In the genomic region with DNA sequence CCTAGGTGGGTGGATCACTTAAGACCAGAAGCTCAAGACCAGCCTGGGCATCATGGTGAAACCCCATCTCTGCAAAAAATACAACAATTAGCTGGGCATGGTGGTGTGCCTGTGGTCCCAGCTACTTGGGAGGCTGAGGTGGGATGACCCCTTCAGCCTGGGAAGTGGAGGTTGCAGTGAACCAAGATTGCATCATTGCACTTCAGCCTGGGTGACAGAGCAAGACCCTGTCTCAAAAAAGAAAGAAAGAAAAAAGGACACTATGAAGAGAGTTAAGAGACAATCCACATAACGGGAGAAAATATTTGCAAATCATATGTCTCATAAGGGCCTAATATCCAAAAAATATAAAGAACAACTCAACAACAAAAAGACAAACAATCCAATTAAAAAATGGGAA, we compare ENCODE assay signal across 16 cellular contexts. TPM values are rescaled to one million over a fixed set of nuclear protein-coding genes. Genes with fewer than 3 reads are reported as not detected.
DNase-seq lines count a peak whose midpoint lies in the region; ATAC-seq, FAIRE-seq and TF ChIP-seq lines count a peak whose summit lies in the region.
"Had no signal": no experiment of that assay in that cellular context is flagged by ENCODE, and none has a peak within 500 bp of the region (broad histone marks: within the 10 kb centered on the region; RNA-seq: fewer than 3 reads in every experiment).

No MANE protein-coding gene starts in this region.

- H3K4me1 Mint-ChIP-seq in activated T-helper 2 cell treated with anti-CD3 and anti-CD28 coated beads, Interferon-gamma antibody, Interleukin-2, Interleukin-4, amounts not matched to agents 10 μg/mL and 5 μg/mL and 100 μg/mL, durations not matched to agents 14 hours and 24 hours and 36 hours (ENCODE audit: low read depth), result no peaks in the 10 kb centered on the region

- H3K36me3 Mint-ChIP-seq in activated T-helper 2 cell treated with anti-CD3 and anti-CD28 coated beads, Interferon-gamma antibody, Interleukin-2, Interleukin-4, amounts not matched to agents 10 μg/mL and 5 μg/mL and 100 μg/mL, durations not matched to agents 14 hours and 24 hours and 36 hours (ENCODE audit: low read depth), result no peaks in the 10 kb centered on the region
- H3K36me3 Mint-ChIP-seq: CD4-positive, alpha-beta memory T cell had no signal

- POLR2A ChIA-PET in HepG2 (lab: Yijun Ruan, JAX) (no interaction called here), K562 (lab: Yijun Ruan, JAX) (interaction anchor here (0.8 kb wide), 1 partner anchor 10 kb away, joined by 5 read pairs; no protein-coding TSS in a partner anchor)

- H3K36me3 ChIP-seq in HepG2 (replicated peaks in 1 of 2; ENCODE audit: control insufficient read depth in 1 of 2, insufficient read depth in 2 of 2, low read length in 2 of 2) (no peaks in the 10 kb centered on the region), right lobe of liver (no peaks in the 10 kb centered on the region), K562 (ENCODE audit: control insufficient read depth, insufficient read depth, low read length) (no peaks in the 10 kb centered on the region), sigmoid colon (no peaks in the 10 kb centered on the region)

- no peak for TF ChIP-seq CTCF in HepG2 (CRISPR knock-in tag; IDR thresholded peaks at IDR 0.05)
- no peak for TF ChIP-seq CTCF in right lobe of liver (IDR thresholded peaks at IDR 0.05)
- TF ChIP-seq CTCF in K562 (IDR thresholded peaks at IDR 0.05 in 2 of 3, conservative IDR thresholded peaks at IDR 0.05 in 1 of 3; ENCODE audit: insufficient read depth in 2 of 3, low read depth in 1 of 3, low read length in 3 of 3), result no peak
- no peak for TF ChIP-seq CTCF in sigmoid colon (IDR thresholded peaks at IDR 0.05)
- no peak for TF ChIP-seq CTCF in GM10266 (IDR thresholded peaks at IDR 0.05; ENCODE audit: control insufficient read depth, insufficient read depth, low read depth, missing control alignments)

- H3K9ac ChIP-seq in HepG2 (ENCODE audit: insufficient read depth, low read depth, low read length) (no peak overlapping the region), K562 (ENCODE audit: insufficient read depth in 1 of 2, low read depth in 2 of 2, low read length in 2 of 2) (no peak overlapping the region)

- DNase-seq in HepG2 (ENCODE audit: low spot score) (no peak), right lobe of liver (no peak), K562 (ENCODE audit: extremely low read depth in 1 of 4, low spot score in 3 of 4) (no peak), sigmoid colon (peak; percentile 22), GM10266 (ENCODE audit: extremely low spot score) (no peak)
- DNase-seq in activated T-helper 2 cell treated with anti-CD3 and anti-CD28 coated beads, Interferon-gamma antibody, Interleukin-2, Interleukin-4, amounts not matched to agents 10 μg/mL and 5 μg/mL and 100 μg/mL, durations not matched to agents 14 hours and 24 hours and 36 hours (ENCODE audit: low spot score), result no peak
- DNase-seq: ACHN; AML-193; CD4-positive, alpha-beta memory T cell; DMS153; DMS79; GDM1; GOT3; H9 had no signal

- H3K27ac ChIP-seq in HepG2 (ENCODE audit: extremely low read length, insufficient read depth, low read length) (no peak overlapping the region), right lobe of liver (no peak overlapping the region), K562 (ENCODE audit: extremely low read depth, low read depth, low read length) (no peak overlapping the region), sigmoid colon (no peak overlapping the region)
- H3K27ac ChIP-seq: C4-2B had no signal

- in situ Hi-C loops in HepG2 (cut with HindIII; ENCODE audit: extremely low pct_ligation_motif_present, low pct_unique_long_range_greater_than_20kb) (no loop called here), K562 (cut with MboI) (no loop called here)

- H3K4me3 ChIP-seq in HepG2 (replicated peaks in 1 of 3; ENCODE audit: insufficient read depth in 1 of 3, low read depth in 2 of 3, low read length in 3 of 3), result no peak overlapping the region
- H3K4me3 ChIP-seq in right lobe of liver, result no peak overlapping the region
- H3K4me3 ChIP-seq in K562, result no peak overlapping the region
- no peak overlapping the region for H3K4me3 ChIP-seq in sigmoid colon

- H3K4me1 ChIP-seq in HepG2 (ENCODE audit: insufficient read depth, low read length) (peaks cover 28% of the 10 kb centered on the region), right lobe of liver (peaks cover 0 to 5% (median 0%) of the 10 kb centered on the region in 4 donors), K562 (replicated peaks in 1 of 2; ENCODE audit: control insufficient read depth in 2 of 2, insufficient read depth in 2 of 2, low read length in 2 of 2) (no peaks in the 10 kb centered on the region), sigmoid colon (no peaks in the 10 kb centered on the region)

- H4K20me1 ChIP-seq in HepG2 (ENCODE audit: insufficient read depth, low read length) (no peaks in the 10 kb centered on the region), K562 (replicated peaks; ENCODE audit: control insufficient read depth, insufficient read depth, low read length) (no peaks in the 10 kb centered on the region)

- CTCF ChIA-PET in HepG2 (lab: Yijun Ruan, JAX; ENCODE audit: low intra/inter-chr PET ratio, low total read pairs) (no interaction called here), K562 (lab: Yijun Ruan, JAX; ENCODE audit: low intra/inter-chr PET ratio) (no interaction called here)

- no peaks in the 10 kb centered on the region for H3K9me3 ChIP-seq in HepG2 (ENCODE audit: low read length)
- H3K9me3 ChIP-seq in right lobe of liver, result no peaks in the 10 kb centered on the region
- no peaks in the 10 kb centered on the region for H3K9me3 ChIP-seq in K562 (replicated peaks; ENCODE audit: control insufficient read depth, insufficient read depth, low read depth, low read length)
- H3K9me3 ChIP-seq in sigmoid colon, result no peaks in the 10 kb centered on the region

- no peak overlapping the region for H3K4me3 Mint-ChIP-seq in activated T-helper 2 cell treated with anti-CD3 and anti-CD28 coated beads, Interferon-gamma antibody, Interleukin-2, Interleukin-4, amounts not matched to agents 10 μg/mL and 5 μg/mL and 100 μg/mL, durations not matched to agents 14 hours and 24 hours and 36 hours (ENCODE audit: low read depth)
- H3K4me3 Mint-ChIP-seq: CD4-positive, alpha-beta memory T cell; H9 had no signal

- H3K27me3 ChIP-seq in HepG2 (ENCODE audit: control insufficient read depth in 1 of 2, insufficient read depth in 2 of 2, low read length in 2 of 2), result no peaks in the 10 kb centered on the region
- no peaks in the 10 kb centered on the region for H3K27me3 ChIP-seq in right lobe of liver
- peaks cover 0 to 6% of the 10 kb centered on the region in 2 experiments; a peak in 2 of 5 replicates for H3K27me3 ChIP-seq in K562 (ENCODE audit: control insufficient read depth in 2 of 2, insufficient read depth in 2 of 2, low read length in 2 of 2)
- no peaks in the 10 kb centered on the region for H3K27me3 ChIP-seq in sigmoid colon

- ATAC-seq in HepG2 (no peak), right lobe of liver (no peak), K562 (no peak)

- no peaks in the 10 kb centered on the region for H3K9me1 ChIP-seq in K562 (ENCODE audit: control insufficient read depth, insufficient read depth, low read length)

- no peaks in the 10 kb centered on the region for H3K27me3 Mint-ChIP-seq in activated T-helper 2 cell treated with anti-CD3 and anti-CD28 coated beads, Interferon-gamma antibody, Interleukin-2, Interleukin-4, amounts not matched to agents 10 μg/mL and 5 μg/mL and 100 μg/mL, durations not matched to agents 14 hours and 24 hours and 36 hours (ENCODE audit: low read depth)

- TF ChIP-seq RAD21 in HepG2 (CRISPR knock-in tag; IDR thresholded peaks at IDR 0.05) (no peak), K562 (CRISPR knock-in tag; conservative IDR thresholded peaks at IDR 0.05 in 1 of 2, IDR thresholded peaks at IDR 0.05 in 1 of 2) (no peak)

- FAIRE-seq in HepG2 (lab: Jason Lieb, UNC), result no peak
- no peak for FAIRE-seq in K562 (lab: Jason Lieb, UNC)
- FAIRE-seq: A204.1 had no signal

- no peak overlapping the region for H3K27ac Mint-ChIP-seq in activated T-helper 2 cell treated with anti-CD3 and anti-CD28 coated beads, Interferon-gamma antibody, Interleukin-2, Interleukin-4, amounts not matched to agents 10 μg/mL and 5 μg/mL and 100 μg/mL, durations not matched to agents 14 hours and 24 hours and 36 hours
- H3K27ac Mint-ChIP-seq: CD4-positive, alpha-beta memory T cell; H9 had no signal

- H2AFZ ChIP-seq in HepG2 (ENCODE audit: low read length) (no peak overlapping the region), K562 (ENCODE audit: low read depth, low read length) (no peak overlapping the region)

- BruUV-seq in HepG2 (replicated peaks; lab: Mats Ljungman, UMichigan) (no TSS peak), K562 (replicated peaks; lab: Mats Ljungman, UMichigan) (no TSS peak)

- H3K9me3 Mint-ChIP-seq in activated T-helper 2 cell treated with anti-CD3 and anti-CD28 coated beads, Interferon-gamma antibody, Interleukin-2, Interleukin-4, amounts not matched to agents 10 μg/mL and 5 μg/mL and 100 μg/mL, durations not matched to agents 14 hours and 24 hours and 36 hours, result no peaks in the 10 kb centered on the region
- H3K9me3 Mint-ChIP-seq: CD4-positive, alpha-beta memory T cell; H9 had no signal

- TF ChIP-seq EP300 in HepG2 (IDR thresholded peaks at IDR 0.05; ENCODE audit: low read depth in 2 of 2, low read length in 2 of 2), result no peak
- no peak for TF ChIP-seq EP300 in HepG2 (CRISPR knock-in tag; IDR thresholded peaks at IDR 0.05; ENCODE audit: borderline replicate concordance)
- no peak for TF ChIP-seq EP300 in K562 (IDR thresholded peaks at IDR 0.05; ENCODE audit: low read length)
- TF ChIP-seq EP300 in sigmoid colon (IDR thresholded peaks at IDR 0.05), result no peak

- WGBS in HepG2 (ENCODE audit: low lambda C conversion rate), result 24% methylated on average over 1 of the region's 1 CpG
- WGBS in right lobe of liver (ENCODE audit: insufficient coverage, low coverage, low lambda C conversion rate, missing lambda C conversion rate), result 100% methylated on average over 1 of the region's 1 CpG
- WGBS in K562 (ENCODE audit: insufficient coverage, low coverage, missing lambda C conversion rate), result 11% methylated on average over 1 of the region's 1 CpG
- 52 to 94% methylated on average over 1 of the region's 1 CpG for WGBS in sigmoid colon, 2 donors

- H3K4me2 ChIP-seq in HepG2 (ENCODE audit: low read depth, low read length) (no peak overlapping the region), K562 (ENCODE audit: insufficient read depth, low read length) (no peak overlapping the region)

- TF ChIP-seq POLR2A in HepG2 (IDR thresholded peaks at IDR 0.05; ENCODE audit: insufficient read depth in 1 of 2, low read depth in 2 of 2, low read length in 2 of 2), result no peak
- TF ChIP-seq POLR2A in right lobe of liver (IDR thresholded peaks at IDR 0.05), result no peak
- TF ChIP-seq POLR2A in K562 (conservative IDR thresholded peaks at IDR 0.05), result no peak
- no peak for TF ChIP-seq POLR2A in sigmoid colon (IDR thresholded peaks at IDR 0.05)

- intact Hi-C loops in HepG2 (cut with micrococcal nuclease; ENCODE audit: unreplicated experiment) (no loop called here), right lobe of liver (cut with DNase I) (no loop called here), K562 (cut with micrococcal nuclease) (loop anchor here (10.0 kb wide), 2 partner anchors 419 to 599 kb away; no protein-coding TSS in a partner anchor), sigmoid colon (cut with DNase I) (no loop called here)
- intact Hi-C loops in activated T-helper 2 cell treated with anti-CD3 and anti-CD28 coated beads, Interferon-gamma antibody, Interleukin-2, Interleukin-4, amounts not matched to agents 10 μg/mL and 5 μg/mL and 100 μg/mL, durations not matched to agents 14 hours and 24 hours and 36 hours (cut with micrococcal nuclease), result no loop called here

- no peaks in the 10 kb centered on the region for H3K79me2 ChIP-seq in HepG2 (ENCODE audit: insufficient read depth, low read length)
- H3K79me2 ChIP-seq in K562 (ENCODE audit: control insufficient read depth, insufficient read depth, low read length), result no peaks in the 10 kb centered on the region

RNA-seq across cellular contexts. Expression of gene NDST1, which starts 57.9 kb away (rescaled TPM):
- total RNA-seq in HepG2 (2016; rRNA removed; fragmentation: Illumina TruSeq; extraction: Trizol) (22.1 and 26.2 TPM in 2 replicates), right lobe of liver (10 to 100 TPM; 38.1 to 97.5 (median 76.0) TPM), K562 (2014; rRNA removed) (14.0 and 15.3 TPM in 2 replicates), K562 (2014; rRNA removed; fragmentation: Illumina TruSeq; extraction: Trizol) (7.4 and 8.7 TPM in 2 replicates), K562 (2015; rRNA removed; fragmentation: Illumina TruSeq; extraction: Trizol) (9.9 and 11.5 TPM in 2 replicates), K562 (2021) (43.2 and 47.9 TPM in 2 replicates), sigmoid colon (10 to 100 TPM; 26.5 to 74.8 (median 43.7) TPM)
- total RNA-seq in HepG2 (2016; cell fraction: cytosol; rRNA removed; fragmentation: Illumina TruSeq; extraction: Trizol; ENCODE audit: low read depth), result 6.5 and 8.8 TPM in 2 replicates
- 19.6 and 25.2 TPM in 2 replicates for total RNA-seq in HepG2 (2016; cell fraction: insoluble cytoplasmic fraction; rRNA removed; fragmentation: Illumina TruSeq; extraction: Trizol)
- total RNA-seq in HepG2 (2016; cell fraction: membrane; rRNA removed; fragmentation: Illumina TruSeq; extraction: Trizol), result 16.4 and 18.4 TPM in 2 replicates
- total RNA-seq in HepG2 (2016; cell fraction: nucleus; rRNA removed; fragmentation: Illumina TruSeq; extraction: Trizol), result 25.2 and 29.3 TPM in 2 replicates
- polyA plus RNA-seq in HepG2 (2011; rRNA removed) (23.8 and 35.0 TPM in 2 replicates), K562 (2011; rRNA removed) (9.7 and 17.1 TPM in 2 replicates), K562 (2014; fragmentation: Illumina TruSeq; extraction: Trizol) (18.4 and 19.9 TPM in 2 replicates), K562 (2014; fragmentation: Nextera tagmentation; extraction: Ambion mirVana) (under 1 TPM; 0.38 to 0.39 TPM), K562 (2014; rRNA removed) (12.0 and 14.1 TPM in 2 replicates), sigmoid colon (10 to 100 TPM in 2 of 3 donors, 1 to 10 TPM in 1; 5.4 to 39.4 (median 13.9) TPM)
- 18.9 and 20.3 TPM in 2 replicates for polyA plus RNA-seq in HepG2 (2011; cell fraction: cytosol; rRNA removed)
- 67.6 and 71.1 TPM in 2 replicates for polyA plus RNA-seq in HepG2 (2011; cell fraction: nucleus; rRNA removed)
- 36.0 and 40.8 TPM in 2 replicates for polyA plus RNA-seq in HepG2 (2012)
- 2.7 and 3.1 TPM in 2 replicates for polyA plus RNA-seq in HepG2 (2016; cell fraction: cytosol; fragmentation: Illumina TruSeq; extraction: Trizol; ENCODE audit: low read depth)
- 15.4 and 18.3 TPM in 2 replicates for polyA plus RNA-seq in HepG2 (2016; cell fraction: insoluble cytoplasmic fraction; fragmentation: Illumina TruSeq; extraction: Trizol; ENCODE audit: low read depth)
- 7.8 TPM in 2 replicates for polyA plus RNA-seq in HepG2 (2016; cell fraction: membrane; fragmentation: Illumina TruSeq; extraction: Trizol; ENCODE audit: low read depth)
- polyA plus RNA-seq in HepG2 (2016; cell fraction: nucleus; fragmentation: Illumina TruSeq; extraction: Trizol; ENCODE audit: insufficient read depth, low read depth), result 29.1 and 30.9 TPM in 2 replicates
- polyA minus RNA-seq in HepG2 (2011; rRNA and poly(A)+ RNA removed; ENCODE audit: low replicate concordance), result 12.5 and 73.9 TPM in 2 replicates
- polyA minus RNA-seq in HepG2 (2011; cell fraction: cytosol; rRNA and poly(A)+ RNA removed), result 20.8 and 29.5 TPM in 2 replicates
- 55.1 and 55.2 TPM in 2 replicates for polyA minus RNA-seq in HepG2 (2011; cell fraction: nucleus; rRNA and poly(A)+ RNA removed)
- total RNA-seq in K562 (2011; cell fraction: chromatin; rRNA removed; ENCODE audit: low replicate concordance), result 39.5 and 84.3 TPM in 2 replicates
- total RNA-seq in K562 (2011; cell fraction: nucleolus; rRNA removed), result 40.4 and 42.6 TPM in 2 replicates
- total RNA-seq in K562 (2011; cell fraction: nucleoplasm; rRNA removed), result 43.0 and 46.6 TPM in 2 replicates
- polyA plus RNA-seq in K562 (2011; cell fraction: cytosol; rRNA removed), result 13.1 and 18.3 TPM in 2 replicates
- polyA plus RNA-seq in K562 (2011; cell fraction: nucleus; rRNA removed), result 28.2 and 31.3 TPM in 2 replicates
- 14.9 and 22.7 TPM in 2 replicates for polyA plus RNA-seq in K562 (2012)
- 14.5 and 17.3 TPM in 2 replicates for polyA minus RNA-seq in K562 (2011; rRNA and poly(A)+ RNA removed)
- polyA minus RNA-seq in K562 (2011; cell fraction: cytosol; rRNA and poly(A)+ RNA removed), result 19.3 and 27.4 TPM in 2 replicates
- polyA minus RNA-seq in K562 (2011; cell fraction: nucleus; rRNA and poly(A)+ RNA removed), result 12.3 and 21.3 TPM in 2 replicates
- 2.4 and 3.0 TPM in 2 replicates for total RNA-seq in activated T-helper 2 cell treated with anti-CD3 and anti-CD28 coated beads, Interferon-gamma antibody, Interleukin-2, Interleukin-4, amounts not matched to agents 10 μg/mL and 5 μg/mL and 100 μg/mL, durations not matched to agents 14 hours and 24 hours and 36 hours

Comparison
In these comparisons a context has a peak if more than half of its experiments do, and no peak if none do; other contexts are left out.
1. Of the 241 proteins assayed by ChIP-seq in both HepG2 and K562: peak only in HepG2: none; only in K562: CEBPB and CEBPG; in both: none; in neither: 237; mixed calls (peak in some experiments, not most) for 2.